Comparison of ENCODE assay signal across 36 cellular contexts in genomic region chr6:138124096-138124495, GRCh38.
"Had no signal": no experiment of that assay in that cellular context is flagged by ENCODE, and none has a peak within 500 bp of the region (broad histone marks: within the 10 kb centered on the region; RNA-seq: fewer than 3 reads in every experiment).

No MANE protein-coding gene starts in this region.

- H3K27me3 ChIP-seq: MG63 had no signal

- H3K4me3 ChIP-seq: MG63 had no signal

- DNase-seq: Karpas-422, Kasumi-1, MG63, MM.1S, MV-4-11, NCI-H1048, NCI-H1092, NCI-H1092 treated with DMSO at 0.1 percent for 48 hours, NCI-H1105, NCI-H1105 treated with DMSO at 0.1 percent for 48 hours, NCI-H1417, NCI-H1417 treated with DMSO at 0.1 percent for 48 hours, NCI-H1436, NCI-H1436 treated with DMSO at 0.1 percent for 48 hours, NCI-H146, NCI-H1694, NCI-H1694 treated with DMSO at 0.1 percent for 48 hours, NCI-H187, NCI-H187 treated with DMSO at 0.1 percent for 48 hours, NCI-H1930, NCI-H2029, NCI-H2029 treated with DMSO at 0.1 percent for 48 hours, NCI-H2081, NCI-H2081 treated with DMSO at 0.1 percent for 48 hours, NCI-H2107, NCI-H2171, NCI-H2171 treated with DMSO at 0.1 percent for 48 hours, NCI-H2227 treated with DMSO at 0.1 percent for 48 hours, NCI-H226, NCI-H345, NCI-H446, NCI-H446 treated with DMSO at 0.1 percent for 48 hours, NCI-H510A, NCI-H510A treated with DMSO at 0.1 percent for 48 hours, NCI-H524, NCI-H524 treated with DMSO at 0.1 percent for 48 hours had no signal

- H3K36me3 ChIP-seq: MG63 had no signal
